In the genomic region with DNA sequence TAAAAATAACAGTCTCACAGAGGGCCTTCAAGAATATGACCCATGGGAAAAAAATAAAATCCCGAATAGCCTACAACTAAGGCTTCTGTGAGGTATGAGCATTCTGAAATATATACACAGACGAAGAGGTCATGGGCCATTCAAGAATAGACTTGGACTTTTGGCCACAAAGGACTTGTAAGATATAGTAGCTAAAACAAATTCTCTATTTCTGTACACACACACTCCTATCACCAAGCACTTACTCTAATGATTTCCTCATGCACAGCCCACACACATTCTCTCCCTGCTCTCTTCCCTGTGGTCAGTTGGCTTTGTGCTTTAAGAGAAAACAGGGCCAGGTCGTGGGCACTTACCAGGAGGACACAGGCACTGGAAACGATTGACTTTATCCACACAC, we compare ENCODE assay signal across 21 cellular contexts.
A peak's percentile ranks its signal among the peaks of the same experiment; 100 is the strongest.
DNase-seq lines count a peak whose midpoint lies in the region; ATAC-seq, FAIRE-seq and TF ChIP-seq lines count a peak whose summit lies in the region.
"Had no signal": no experiment of that assay in that cellular context is flagged by ENCODE, and none has a peak within 500 bp of the region (broad histone marks: within the 10 kb centered on the region; RNA-seq: fewer than 3 reads in every experiment).

No MANE protein-coding gene starts in this region.

- no peak for TF ChIP-seq CTCF in astrocyte (IDR thresholded peaks at IDR 0.05; ENCODE audit: insufficient read depth, low read depth, low read length)
- no peak for TF ChIP-seq CTCF in heart left ventricle (IDR thresholded peaks at IDR 0.05)

- H3K4me3 ChIP-seq in astrocyte (ENCODE audit: insufficient read depth, low read depth, low read length) (no peak overlapping the region), heart left ventricle (no peak overlapping the region), subcutaneous abdominal adipose tissue (ENCODE audit: low read depth in 1 of 5, low read length in 5 of 5) (no peak overlapping the region)
- H3K4me3 ChIP-seq: HAP-1, lung, prostate gland, stomach had no signal

- H3K27ac ChIP-seq in astrocyte (ENCODE audit: low read depth, low read length) (peak overlapping the region; percentile 20), heart left ventricle (peak overlapping the region in 9 of 12 donors; percentile 15 to 75 (median 47)), subcutaneous abdominal adipose tissue (ENCODE audit: low read depth, low read length) (peak overlapping the region; percentile 64)
- H3K27ac ChIP-seq: prostate gland had no signal

- H3K27me3 Mint-ChIP-seq in astrocyte (ENCODE audit: low read depth, unreplicated experiment): no peaks in the 10 kb centered on the region

- H2AFZ ChIP-seq in astrocyte (ENCODE audit: low read depth, low read length): no peak overlapping the region

- FAIRE-seq in astrocyte (lab: Jason Lieb, UNC) (no peak), GM19239 (lab: Jason Lieb, UNC) (no peak)
- FAIRE-seq: G401.6, GM12892 had no signal

- no peaks in the 10 kb centered on the region for H3K27me3 ChIP-seq in astrocyte (ENCODE audit: insufficient read depth, low read length)
- no peaks in the 10 kb centered on the region for H3K27me3 ChIP-seq in heart left ventricle
- no peaks in the 10 kb centered on the region for H3K27me3 ChIP-seq in subcutaneous abdominal adipose tissue (ENCODE audit: control insufficient read depth in 5 of 5, insufficient read depth in 4 of 5, low read length in 5 of 5)
- H3K27me3 ChIP-seq: stomach had no signal

- peak; percentile 48 for DNase-seq in GM03348 (ENCODE audit: low spot score)
- DNase-seq in astrocyte (ENCODE audit: low read depth): peak; percentile 82
- peak in 2 of 5 donors; percentile 29 to 30 for DNase-seq in heart left ventricle
- DNase-seq in posterior cingulate gyrus: no peak
- DNase-seq in GM19239 (ENCODE audit: insufficient read length, low spot score): no peak
- DNase-seq: activated CD4-positive, alpha-beta T cell treated with anti-CD3 and anti-CD28 coated beads for 1 hour; activated gamma-delta T cell treated with Interleukin-2 at 50 U/mL for 16 hours; effector CD4-positive, alpha-beta T cell; natural killer cell; NCI-H1436; NCI-H345; stimulated activated CD4-positive, alpha-beta T cell treated with anti-CD3 and anti-CD28 coated beads, Interleukin-15, amount 100 ng/mL, for 24 hours; stomach; T-helper 2 cell had no signal

- peaks cover 5% of the 10 kb centered on the region for H3K79me2 ChIP-seq in astrocyte (ENCODE audit: insufficient read depth, low read length)

- H3K9me3 Mint-ChIP-seq in astrocyte (ENCODE audit: unreplicated experiment): no peaks in the 10 kb centered on the region
- H3K9me3 Mint-ChIP-seq: natural killer cell had no signal

- H3K9ac ChIP-seq in astrocyte (ENCODE audit: low read length): peak overlapping the region; percentile 2
- H3K9ac ChIP-seq in subcutaneous abdominal adipose tissue (ENCODE audit: low read length in 5 of 5): no peak overlapping the region

- H3K9me3 ChIP-seq in astrocyte (ENCODE audit: insufficient read depth, low read depth, low read length) (no peaks in the 10 kb centered on the region), heart left ventricle (no peaks in the 10 kb centered on the region), subcutaneous abdominal adipose tissue (ENCODE audit: control insufficient read depth in 5 of 5, low read length in 5 of 5) (no peaks in the 10 kb centered on the region)
- H3K9me3 ChIP-seq: HAP-1, prostate gland, stomach had no signal

- H3K4me2 ChIP-seq in astrocyte (ENCODE audit: low read length): peak overlapping the region; percentile 1

- H3K4me3 Mint-ChIP-seq in astrocyte (ENCODE audit: unreplicated experiment): peak overlapping the region; percentile 25
- H3K4me3 Mint-ChIP-seq: natural killer cell had no signal

- H3K36me3 ChIP-seq in astrocyte (ENCODE audit: insufficient read depth, low read length) (peaks cover 43% of the 10 kb centered on the region), heart left ventricle (peaks cover 0 to 96% (median 40%) of the 10 kb centered on the region in 9 donors), subcutaneous abdominal adipose tissue (ENCODE audit: control insufficient read depth in 5 of 5, insufficient read depth in 5 of 5, low read length in 5 of 5) (peaks cover 38 to 73% (median 56%) of the 10 kb centered on the region in 5 donors)
- H3K36me3 ChIP-seq: prostate gland had no signal

- peak overlapping the region; percentile 35 for H3K27ac Mint-ChIP-seq in astrocyte (ENCODE audit: unreplicated experiment)
- H3K27ac Mint-ChIP-seq: natural killer cell had no signal

- intact Hi-C loops in heart left ventricle (cut with DNase I): no loop called here
- intact Hi-C loops in posterior cingulate gyrus (cut with DNase I): no loop called here

- WGBS in heart left ventricle, 4 donors: 21 to 31% (median 26%) methylated on average over 4 of the region's 4 CpGs

- peaks cover 41% of the 10 kb centered on the region for H3K36me3 Mint-ChIP-seq in astrocyte (ENCODE audit: low read depth, unreplicated experiment)

- H3K4me1 ChIP-seq in astrocyte (ENCODE audit: insufficient read depth, low read length) (peaks cover 18% of the 10 kb centered on the region), heart left ventricle (peaks cover 0 to 62% (median 28%) of the 10 kb centered on the region in 12 donors), subcutaneous abdominal adipose tissue (ENCODE audit: control insufficient read depth in 5 of 5, insufficient read depth in 5 of 5, low read length in 5 of 5) (peaks cover 3 to 48% (median 34%) of the 10 kb centered on the region in 5 donors)
- H3K4me1 ChIP-seq: HAP-1, prostate gland had no signal

- TF ChIP-seq POLR2A in heart left ventricle (IDR thresholded peaks at IDR 0.05): no peak

- ATAC-seq in heart left ventricle: peak; percentile 71 to 85 (median 81)
- no peak for ATAC-seq in activated CD4-positive, CD25-positive, alpha-beta regulatory T cell treated with anti-CD3 and anti-CD28 coated beads, Interleukin-2, amount 50 U/mL, for 24 hours
- ATAC-seq: natural killer cell had no signal

- H3K4me1 Mint-ChIP-seq in astrocyte (ENCODE audit: low read depth, unreplicated experiment): peaks cover 32% of the 10 kb centered on the region

- peaks cover 34% of the 10 kb centered on the region for H4K20me1 ChIP-seq in astrocyte (ENCODE audit: insufficient read depth, low read length)

Comparison
In these comparisons a context has a peak if more than half of its experiments do, and no peak if none do; other contexts are left out.
1. DNase-seq: peak in GM03348 (single experiment) and astrocyte (single experiment); none in posterior cingulate gyrus (0 of 10) and GM19239 (single experiment).
2. ATAC-seq: peak in heart left ventricle (4 of 4); none in activated CD4-positive, CD25-positive, alpha-beta regulatory T cell treated with anti-CD3 and anti-CD28 coated beads, Interleukin-2, amount 50 U/mL, for 24 hours (0 of 2).
3. Peak in every context shown above with its lines, with median percentiles within 50 percentile points of each other: H3K27ac ChIP-seq.